ENCODE assay signal across 9 cellular contexts in the genomic region with DNA sequence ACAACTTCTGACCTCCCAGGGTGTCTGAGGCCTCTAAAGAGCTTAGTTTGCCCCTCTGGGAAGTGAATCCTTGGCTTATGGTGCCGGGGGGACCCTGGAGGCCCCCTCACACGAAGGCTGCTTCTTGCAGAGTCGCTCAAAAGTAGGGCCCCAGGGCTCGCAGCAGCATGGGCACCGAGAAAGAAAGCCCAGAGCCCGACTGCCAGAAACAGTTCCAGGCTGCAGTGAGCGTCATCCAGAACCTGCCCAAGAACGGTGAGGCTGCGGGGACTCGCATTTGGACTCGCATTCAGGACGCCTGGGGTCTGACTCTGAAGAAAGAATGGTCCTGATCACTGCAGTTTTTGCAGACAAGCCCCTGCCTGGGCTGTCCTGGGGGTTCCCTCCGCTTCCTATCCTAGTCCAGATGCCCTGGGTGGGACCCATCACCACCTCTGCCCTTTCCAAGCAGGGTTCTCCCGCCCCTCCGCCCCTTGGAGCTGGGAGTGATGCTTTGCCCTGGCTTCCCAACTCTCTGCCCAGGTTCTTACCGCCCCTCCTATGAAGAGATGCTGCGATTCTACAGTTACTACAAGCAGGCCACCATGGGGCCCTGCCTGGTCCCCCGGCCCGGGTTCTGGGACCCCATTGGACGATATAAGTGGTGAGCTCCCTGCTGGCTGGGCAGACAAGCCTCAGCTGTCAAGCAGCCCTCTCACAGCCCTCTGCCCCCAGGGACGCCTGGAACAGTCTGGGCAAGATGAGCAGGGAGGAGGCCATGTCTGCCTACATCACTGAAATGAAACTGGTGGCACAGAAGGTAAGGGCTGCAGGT. TPM values are rescaled to one million over a fixed set of nuclear protein-coding genes. Genes with fewer than 3 reads are reported as not detected.
A peak's percentile ranks its signal among the peaks of the same experiment; 100 is the strongest.
DNase-seq lines count a peak whose midpoint lies in the region; ATAC-seq and TF ChIP-seq lines count a peak whose summit lies in the region.
"Had no signal": no experiment of that assay in that cellular context is flagged by ENCODE, and none has a peak within 500 bp of the region (broad histone marks: within the 10 kb centered on the region; RNA-seq: fewer than 3 reads in every experiment).

No MANE protein-coding gene starts in this region.

- H3K4ac ChIP-seq in trophoblast cell (ENCODE audit: low read depth, low read length), result peak overlapping the region; percentile 11

- H3K27ac ChIP-seq in Peyer's patch (peak overlapping the region; percentile 80 to 95 (median 88)), esophagus squamous epithelium (peak overlapping the region; percentile 83 to 92 (median 88)), trophoblast cell (ENCODE audit: low read depth, low read length) (no peak overlapping the region)
- H3K27ac ChIP-seq: epithelial cell of prostate had no signal

- peak overlapping the region; percentile 73 for H3K14ac ChIP-seq in trophoblast cell (ENCODE audit: low read length)

- H2BK5ac ChIP-seq in trophoblast cell (ENCODE audit: low read depth, low read length, poor library complexity), result no peak overlapping the region

- TF ChIP-seq CTCF in Calu3 (IDR thresholded peaks at IDR 0.05; ENCODE audit: unreplicated experiment) (no peak), Peyer's patch (IDR thresholded peaks at IDR 0.05) (no peak), esophagus squamous epithelium (IDR thresholded peaks at IDR 0.05) (no peak)

- H3K9ac ChIP-seq in trophoblast cell (ENCODE audit: low read length), result no peak overlapping the region

- H4K8ac ChIP-seq in trophoblast cell (ENCODE audit: low read depth, low read length), result peak overlapping the region; percentile 91

- peak overlapping the region; percentile 62 for H4K12ac ChIP-seq in trophoblast cell (ENCODE audit: low read depth, low read length)

- peak overlapping the region; percentile 89 for H3K4me2 ChIP-seq in trophoblast cell (ENCODE audit: low read length)

- peaks cover 0 to 27% (median 12%) of the 10 kb centered on the region in 4 donors for H3K4me1 ChIP-seq in Peyer's patch
- peaks cover 16 to 52% (median 20%) of the 10 kb centered on the region in 3 donors for H3K4me1 ChIP-seq in esophagus squamous epithelium
- H3K4me1 ChIP-seq in trophoblast cell (ENCODE audit: control insufficient read depth in 1 of 2, insufficient read depth in 2 of 2, low read length in 2 of 2), result peaks cover 11 to 16% of the 10 kb centered on the region in 2 experiments

- H3K23ac ChIP-seq in trophoblast cell (ENCODE audit: low read length), result no peak overlapping the region

- WGBS in esophagus squamous epithelium, 2 donors, result 44 to 56% methylated on average over 8 to 14 of the region's 21 CpGs
- no CpG with 5 or more reads among the region's 21 CpGs for WGBS in trophoblast cell (ENCODE audit: extremely low coverage, insufficient coverage, insufficient read length)

- peak overlapping the region; percentile 90 for H3K4me3 Mint-ChIP-seq in Calu3 (ENCODE audit: low read depth, unreplicated experiment)

- TF ChIP-seq POLR2A in Peyer's patch (IDR thresholded peaks at IDR 0.05) (no peak), esophagus squamous epithelium (IDR thresholded peaks at IDR 0.05) (no peak)

- H2BK12ac ChIP-seq in trophoblast cell (ENCODE audit: low read length), result no peak overlapping the region

- no peaks in the 10 kb centered on the region for H3K9me3 Mint-ChIP-seq in Calu3 (ENCODE audit: low read depth, unreplicated experiment)

- peaks cover 21% of the 10 kb centered on the region for H3K4me1 Mint-ChIP-seq in Calu3 (ENCODE audit: low read depth, unreplicated experiment)

- peaks cover 0 to 4% (median 0%) of the 10 kb centered on the region in 3 donors for H3K36me3 ChIP-seq in Peyer's patch
- H3K36me3 ChIP-seq in esophagus squamous epithelium, result peaks cover 0 to 18% (median 0%) of the 10 kb centered on the region in 3 donors
- no peaks in the 10 kb centered on the region for H3K36me3 ChIP-seq in trophoblast cell (ENCODE audit: control insufficient read depth in 1 of 2, insufficient read depth in 2 of 2, low read length in 2 of 2)

- intact Hi-C loops in Calu3 (cut with micrococcal nuclease; ENCODE audit: unreplicated experiment), result loop anchor here (1.0 to 10.0 kb wide), 5 partner anchors 36 to 361 kb away; a partner anchor contains a TSS
- intact Hi-C loops in esophagus squamous epithelium (cut with DNase I), result loop anchor here (1.0 kb wide), 1 partner anchor 61 kb away; no protein-coding TSS in a partner anchor

- H3K18ac ChIP-seq in trophoblast cell (ENCODE audit: low read length), result peak overlapping the region; percentile 66

- BruUV-seq in Calu3 (replicated peaks; lab: Mats Ljungman, UMichigan), result TSS peak; percentile 20

- CTCF ChIA-PET in Calu3 (lab: Charles Lee), result interaction anchor here (0.6 to 3.6 kb wide), 48 partner anchors 8 to 806 kb away, joined by 3 to 197 read pairs (median 8); a partner anchor contains a TSS

- peak overlapping the region; percentile 81 for H4K91ac ChIP-seq in trophoblast cell (ENCODE audit: low read depth, low read length)

- ATAC-seq in GM21717 (IDR thresholded peaks at IDR 0.05; ENCODE audit: unreplicated experiment), result no peak

- H3K27me3 ChIP-seq in Peyer's patch (no peaks in the 10 kb centered on the region), esophagus squamous epithelium (no peaks in the 10 kb centered on the region), trophoblast cell (ENCODE audit: insufficient read depth, low read length) (no peaks in the 10 kb centered on the region)

- H3K36me3 Mint-ChIP-seq in Calu3 (ENCODE audit: insufficient read depth, unreplicated experiment), result peaks cover 56% of the 10 kb centered on the region

- peak overlapping the region; percentile 19 for H2BK120ac ChIP-seq in trophoblast cell (ENCODE audit: insufficient read depth, low read length, poor library complexity)

- no peaks in the 10 kb centered on the region for H3K27me3 Mint-ChIP-seq in Calu3 (ENCODE audit: unreplicated experiment)

- peaks cover 6% of the 10 kb centered on the region for H3K79me2 ChIP-seq in trophoblast cell (ENCODE audit: control insufficient read depth, insufficient read depth, low read length, poor library complexity)

- DNase-seq in Calu3, result no peak
- peak in 1 of 3 donors; percentile 48 for DNase-seq in Peyer's patch
- no peak for DNase-seq in esophagus squamous epithelium (lab: John Stamatoyannopoulos, UW)
- no peak for DNase-seq in trophoblast cell
- DNase-seq in middle frontal gyrus (ENCODE audit: extremely low spot score, low spot score), result no peak
- DNase-seq in NCI-H82 (lab: John Stamatoyannopoulos, UW), result no peak
- DNase-seq in NCI-H1092 (lab: John Stamatoyannopoulos, UW), result no peak

- H2AFZ ChIP-seq in trophoblast cell (ENCODE audit: insufficient read depth, low read length, poor library complexity), result peak overlapping the region; percentile 87

- H3K79me1 ChIP-seq in trophoblast cell (ENCODE audit: low read length), result peaks cover 18% of the 10 kb centered on the region

- H2AK5ac ChIP-seq in trophoblast cell (ENCODE audit: low read length), result peak overlapping the region; percentile 80

- no peaks in the 10 kb centered on the region for H3K9me3 ChIP-seq in Peyer's patch
- H3K9me3 ChIP-seq in esophagus squamous epithelium, result no peaks in the 10 kb centered on the region
- no peaks in the 10 kb centered on the region for H3K9me3 ChIP-seq in trophoblast cell (ENCODE audit: insufficient read depth, low read depth, low read length)

- peak overlapping the region; percentile 63 to 82 (median 72) for H3K4me3 ChIP-seq in Peyer's patch
- peak overlapping the region; percentile 61 to 81 (median 71) for H3K4me3 ChIP-seq in esophagus squamous epithelium
- H3K4me3 ChIP-seq in trophoblast cell (ENCODE audit: low read depth, low read length), result peak overlapping the region; percentile 70

- H3K27ac Mint-ChIP-seq in Calu3 (ENCODE audit: unreplicated experiment), result peak overlapping the region; percentile 81

RNA-seq across cellular contexts. Expression of a gene that starts 0.7 kb away (rescaled TPM):
- 21.8 and 23.2 TPM in 2 replicates for total RNA-seq in Calu3 (2022)
- total RNA-seq in Peyer's patch, result 100 to 1,000 TPM in 1 of 4 donors, 10 to 100 TPM in 3; 33.8 to 124 (median 76.3) TPM
- total RNA-seq in esophagus squamous epithelium, result 1 to 10 TPM; 1.7 to 6.9 (median 4.5) TPM
- 3.8 TPM in 2 replicates for polyA plus RNA-seq in trophoblast cell (2013)

RNA-seq across cellular contexts. Expression of a gene that starts 3.9 kb away (rescaled TPM):
- total RNA-seq in Calu3 (2022) (34.4 and 64.3 TPM in 2 replicates), Peyer's patch (10 to 100 TPM; 11.6 to 44.4 (median 18.4) TPM), esophagus squamous epithelium (100 to 1,000 TPM in 1 of 4 donors, 10 to 100 TPM in 3; 16.3 to 105 (median 20.5) TPM)
- polyA plus RNA-seq in trophoblast cell (2013), result 53.9 and 61.0 TPM in 2 replicates

RNA-seq across cellular contexts. Expression of a gene that starts 12.1 kb away (rescaled TPM):
- total RNA-seq in Calu3 (2022), result 57.2 and 64.7 TPM in 2 replicates
- total RNA-seq in Peyer's patch, result 10 to 100 TPM; 24.3 to 41.8 (median 31.7) TPM
- total RNA-seq in esophagus squamous epithelium, result 10 to 100 TPM; 19.8 to 28.4 (median 25.3) TPM
- 108 and 114 TPM in 2 replicates for polyA plus RNA-seq in trophoblast cell (2013)

RNA-seq across cellular contexts. Expression of a gene that starts 25.5 kb away (rescaled TPM):
- total RNA-seq in Calu3 (2022) (16.3 and 17.1 TPM in 2 replicates), Peyer's patch (10 to 100 TPM in 3 of 4 donors, 1 to 10 TPM in 1; 8.4 to 28.9 (median 11.2) TPM), esophagus squamous epithelium (1 to 10 TPM; 1.7 to 9.0 (median 4.9) TPM)
- 4.2 and 4.3 TPM in 2 replicates for polyA plus RNA-seq in trophoblast cell (2013)
